8 cellular contexts compared by ENCODE assay signal in the genomic region with DNA sequence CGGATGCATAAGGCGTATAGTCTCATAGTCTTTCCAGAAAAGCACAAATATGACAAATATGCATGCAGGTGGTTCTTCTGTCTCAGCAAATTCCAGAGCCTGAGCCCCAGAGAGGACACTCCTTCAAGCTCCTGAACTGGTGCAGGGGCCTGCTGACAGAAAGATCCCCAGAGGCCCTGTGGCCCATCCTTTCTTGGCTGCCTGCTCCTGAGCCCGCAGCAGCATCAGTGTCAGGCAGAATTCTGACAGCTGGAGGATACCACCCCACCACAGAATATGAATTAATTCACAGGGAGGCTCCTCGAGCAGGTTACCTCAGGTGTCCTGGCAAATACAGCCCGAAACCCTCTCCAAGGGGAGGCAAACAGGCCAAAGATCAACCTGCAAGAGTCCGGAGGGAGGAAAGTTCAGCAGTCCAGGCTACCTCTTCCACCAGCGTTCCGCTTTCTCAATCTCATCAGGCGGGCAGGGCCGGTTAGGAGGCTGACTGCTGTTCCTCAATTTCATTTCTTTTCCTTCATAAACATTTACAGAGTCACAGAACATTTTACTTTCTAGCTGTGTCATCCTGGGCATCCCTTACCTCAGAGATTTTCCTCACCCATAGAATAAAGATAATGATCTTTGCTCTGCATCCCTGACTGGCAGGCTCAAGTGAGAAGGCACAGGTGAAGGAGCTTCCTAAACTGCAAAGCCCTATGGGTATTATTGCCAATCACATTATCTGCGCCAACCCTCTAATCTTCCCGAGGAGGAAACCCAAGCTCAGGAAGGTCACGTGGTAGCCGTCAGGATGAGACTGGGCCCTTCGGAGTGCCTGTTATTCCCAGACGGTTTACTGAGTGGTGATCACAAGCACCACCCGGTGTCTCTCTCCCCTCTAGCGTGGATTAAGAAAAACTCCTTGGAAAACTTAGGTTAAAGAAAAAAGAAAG.
A peak's percentile ranks its signal among the peaks of the same experiment; 100 is the strongest.
DNase-seq lines count a peak whose midpoint lies in the region; ATAC-seq lines count a peak whose summit lies in the region.

No MANE protein-coding gene starts in this region.

- peak overlapping the region; percentile 99 for H3K27ac ChIP-seq in cingulate gyrus (ENCODE audit: low read depth, low read length)

- ATAC-seq in GM21447 (IDR thresholded peaks at IDR 0.05; ENCODE audit: unreplicated experiment) = no peak
- no peak for ATAC-seq in HG03460 (IDR thresholded peaks at IDR 0.05; ENCODE audit: unreplicated experiment)
- no peak for ATAC-seq in GM21619 (IDR thresholded peaks at IDR 0.05; ENCODE audit: unreplicated experiment)

- DNase-seq in EH (ENCODE audit: low read depth) (peak; percentile 53), NCI-H2171 (lab: John Stamatoyannopoulos, UW) (peak; percentile 23), midbrain (lab: John Stamatoyannopoulos, UW) (peak; percentile 28), NCI-H2029 treated with DMSO at 0.1 percent for 48 hours (lab: John Stamatoyannopoulos, UW) (no peak)
